8 cellular contexts compared by ENCODE assay signal in the genomic region with DNA sequence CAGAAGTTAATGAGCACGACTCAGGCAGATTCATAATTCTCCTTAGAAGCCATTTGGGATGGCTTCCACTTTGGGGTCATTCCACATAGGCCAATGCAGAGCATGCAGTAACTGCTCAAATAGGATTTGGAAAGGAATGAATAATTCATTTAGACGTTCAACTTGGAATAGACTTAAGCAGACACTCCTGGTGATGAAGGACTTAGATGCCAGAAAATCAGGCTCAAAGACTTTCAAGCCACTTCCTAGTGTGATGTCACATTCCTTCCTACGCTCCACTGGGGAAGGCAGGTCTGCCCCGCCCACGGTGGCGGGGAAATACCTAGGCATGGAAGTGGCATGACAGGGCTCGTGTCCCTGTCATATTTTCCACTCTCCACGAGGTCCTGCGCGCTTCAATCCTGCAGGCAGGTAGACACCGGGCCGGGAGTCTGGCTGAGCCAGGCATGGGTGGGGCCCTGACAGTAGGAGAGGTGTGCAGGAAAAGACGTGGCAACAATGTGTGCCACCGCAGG. TPM values are rescaled to one million over a fixed set of nuclear protein-coding genes. Genes with fewer than 3 reads are reported as not detected.
DNase-seq lines count a peak whose midpoint lies in the region; ATAC-seq and TF ChIP-seq lines count a peak whose summit lies in the region.

A gene (plus strand): TSS at position 348 of the 515 bp plus-strand sequence. CDS start 845 bp downstream, outside the sequence.

- DNase-seq in HFF-Myc (ENCODE audit: extremely low read depth, low read depth), result no peak
- DNase-seq in activated naive CD8-positive, alpha-beta T cell treated with anti-CD3 and anti-CD28 coated beads for 36 hours, result no peak
- no peak for DNase-seq in AG08395 (ENCODE audit: low spot score)
- no peak for DNase-seq in NCI-H1048 (lab: John Stamatoyannopoulos, UW)
- no peak for DNase-seq in NK-92 treated with Interleukin-12 subunit alpha and Interleukin-12 subunit beta, amount 100 ng/mL, for 24 hours (lab: John Stamatoyannopoulos, UW)

- no peaks in the 10 kb centered on the region for H3K36me3 ChIP-seq in iPS-20b (ENCODE audit: insufficient read depth, low read depth, low read length)
- H3K36me3 ChIP-seq in skeletal muscle tissue (ENCODE audit: control insufficient read depth in 3 of 3, insufficient read depth in 3 of 3, low read length in 3 of 3), result no peaks in the 10 kb centered on the region

- no peak for ATAC-seq in GM21825 (IDR thresholded peaks at IDR 0.05; ENCODE audit: unreplicated experiment)

- H3K27me3 ChIP-seq in iPS-20b (ENCODE audit: insufficient read depth, low read length) (peaks cover 50% of the 10 kb centered on the region), skeletal muscle tissue (ENCODE audit: control insufficient read depth in 3 of 3, insufficient read depth in 3 of 3, low read length in 3 of 3) (no peaks in the 10 kb centered on the region)

- H3K9me3 ChIP-seq in iPS-20b (ENCODE audit: insufficient read depth, low read depth, low read length) (no peaks in the 10 kb centered on the region), skeletal muscle tissue (ENCODE audit: control insufficient read depth in 3 of 3, low read length in 3 of 3) (no peaks in the 10 kb centered on the region)

- H3K9me3 Mint-ChIP-seq in activated naive CD8-positive, alpha-beta T cell treated with anti-CD3 and anti-CD28 coated beads for 36 hours, result peaks cover 6% of the 10 kb centered on the region

- H3K9ac ChIP-seq in iPS-20b (ENCODE audit: low read depth, low read length) (no peak within 1 kb of the TSS), skeletal muscle tissue (ENCODE audit: low read depth in 1 of 3, low read length in 3 of 3) (peak within 1 kb of the TSS; percentile 60 to 82 (median 80))

- peaks cover 6% of the 10 kb centered on the region for H3K36me3 Mint-ChIP-seq in activated naive CD8-positive, alpha-beta T cell treated with anti-CD3 and anti-CD28 coated beads for 36 hours

- H3K4me1 ChIP-seq in iPS-20b (ENCODE audit: insufficient read depth, low read length) (no peaks in the 10 kb centered on the region), skeletal muscle tissue (ENCODE audit: control insufficient read depth in 3 of 3, insufficient read depth in 3 of 3, low read length in 3 of 3) (peaks cover 6 to 17% (median 12%) of the 10 kb centered on the region in 3 donors)

- TF ChIP-seq CTCF in HFF-Myc (IDR thresholded peaks at IDR 0.05; ENCODE audit: low read depth, low read length, missing control alignments), result no peak

- H3K4me3 ChIP-seq in HFF-Myc (replicated peaks; ENCODE audit: low read depth, low read length) (0 out of 2 replicates have a peak within 1 kb of the TSS, but pooled peaks have one; percentile 0), iPS-20b (ENCODE audit: low read length) (peak within 1 kb of the TSS; percentile 68), skeletal muscle tissue (ENCODE audit: low read length in 3 of 3) (peak within 1 kb of the TSS; percentile 73 to 76 (median 74))

- H3K27me3 Mint-ChIP-seq in activated naive CD8-positive, alpha-beta T cell treated with anti-CD3 and anti-CD28 coated beads for 36 hours, result peaks cover 40% of the 10 kb centered on the region

- peak within 1 kb of the TSS; percentile 76 for H3K4me3 Mint-ChIP-seq in activated naive CD8-positive, alpha-beta T cell treated with anti-CD3 and anti-CD28 coated beads for 36 hours

- H3K27ac Mint-ChIP-seq in activated naive CD8-positive, alpha-beta T cell treated with anti-CD3 and anti-CD28 coated beads for 36 hours, result peak within 1 kb of the TSS; percentile 85

- H3K27ac ChIP-seq in iPS-20b (ENCODE audit: low read length), result no peak within 1 kb of the TSS
- H3K27ac ChIP-seq in skeletal muscle tissue (ENCODE audit: low read depth, low read length), result peak within 1 kb of the TSS; percentile 42

- H3K4me1 Mint-ChIP-seq in activated naive CD8-positive, alpha-beta T cell treated with anti-CD3 and anti-CD28 coated beads for 36 hours, result peaks cover 11% of the 10 kb centered on the region

RNA-seq across cellular contexts. Expression of the gene that starts here (rescaled TPM):
- under 1 TPM in 1 of 2 experiments, not detected in 1; 0.25 TPM for total RNA-seq in activated naive CD8-positive, alpha-beta T cell treated with anti-CD3 and anti-CD28 coated beads for 36 hours
- total RNA-seq in skeletal muscle tissue, result not detected

Comparison
In these comparisons a context has a peak if more than half of its experiments do, and no peak if none do; other contexts are left out.
1. H3K4me3 ChIP-seq: peak in every context shown above with its lines; median percentile 74 in skeletal muscle tissue; 68 in iPS-20b; 0 in HFF-Myc.